Comparison of ENCODE assay signal across 8 cellular contexts in genomic region chr11:64299847-64300648, GRCh38. TPM values are rescaled to one million over a fixed set of nuclear protein-coding genes. Genes with fewer than 3 reads are reported as not detected.
DNase-seq lines count a peak whose midpoint lies in the region; ATAC-seq and TF ChIP-seq lines count a peak whose summit lies in the region.

A gene with protein sequence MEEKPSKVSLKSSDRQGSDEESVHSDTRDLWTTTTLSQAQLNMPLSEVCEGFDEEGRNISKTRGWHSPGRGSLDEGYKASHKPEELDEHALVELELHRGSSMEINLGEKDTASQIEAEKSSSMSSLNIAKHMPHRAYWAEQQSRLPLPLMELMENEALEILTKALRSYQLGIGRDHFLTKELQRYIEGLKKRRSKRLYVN (plus strand): TSS chr11:64300358. CDS start chr11:64300411, 53 bp downstream.

- WGBS in GM23248 (ENCODE audit: low coverage in 1 of 2, low lambda C conversion rate in 2 of 2, missing lambda C conversion rate in 2 of 2), 2 experiments: 5% methylated on average over 40 to 54 of the region's 54 CpGs
- 0% methylated on average over 4 to 6 of the region's 54 CpGs for WGBS in gastroesophageal sphincter (ENCODE audit: low coverage in 1 of 2), 2 donors
- WGBS in sigmoid colon, 2 donors: 1 to 5% methylated on average over 54 of the region's 54 CpGs

- H3K4me2 ChIP-seq in GM23248 (ENCODE audit: unreplicated experiment): peak within 1 kb of the TSS; percentile 85

- no peaks in the 10 kb centered on the region for H3K36me3 ChIP-seq in GM23248 (ENCODE audit: low read depth)
- H3K36me3 ChIP-seq in WERI-Rb-1: no peaks in the 10 kb centered on the region
- H3K36me3 ChIP-seq in gastroesophageal sphincter: no peaks in the 10 kb centered on the region
- no peaks in the 10 kb centered on the region for H3K36me3 ChIP-seq in sigmoid colon

- no peak for TF ChIP-seq POLR2A in gastroesophageal sphincter (IDR thresholded peaks at IDR 0.05)
- no peak for TF ChIP-seq POLR2A in sigmoid colon (IDR thresholded peaks at IDR 0.05)

- 0 out of 2 replicates have a peak, but pooled peaks cover 11% of the 10 kb centered on the region for H3F3A ChIP-seq in GM23248 (ENCODE audit: insufficient read depth)

- ATAC-seq in gastroesophageal sphincter (no peak), foreskin keratinocyte (no peak)

- no peaks in the 10 kb centered on the region for H3K79me2 ChIP-seq in GM23248 (ENCODE audit: insufficient read depth)

- H3K4me1 ChIP-seq in GM23248 (ENCODE audit: insufficient read depth) (peaks cover 7% of the 10 kb centered on the region; the same call in 1 of the 2 replicates), gastroesophageal sphincter (peaks cover 0 to 51% (median 17%) of the 10 kb centered on the region in 3 donors), sigmoid colon (peaks cover 0 to 39% (median 36%) of the 10 kb centered on the region in 4 donors), foreskin keratinocyte (no peaks in the 10 kb centered on the region)

- H3K27ac ChIP-seq in GM23248: no peak within 1 kb of the TSS
- no peak within 1 kb of the TSS for H3K27ac ChIP-seq in WERI-Rb-1
- peak within 1 kb of the TSS in 2 of 4 donors; percentile 55 to 64 for H3K27ac ChIP-seq in gastroesophageal sphincter
- peak within 1 kb of the TSS in 2 of 4 donors; percentile 20 to 49 for H3K27ac ChIP-seq in sigmoid colon
- no peak within 1 kb of the TSS for H3K27ac ChIP-seq in foreskin keratinocyte

- intact Hi-C loops in sigmoid colon (cut with DNase I): loop anchor here (5.0 kb wide), 1 partner anchor 53 kb away; the partner anchor contains the start of gene PPP1R14B

- peak within 1 kb of the TSS; percentile 80 for H2AFZ ChIP-seq in GM23248

- DNase-seq in GM23248 (peak; percentile 31), WERI-Rb-1 (no peak), sigmoid colon (no peak), NCI-H1417 treated with DMSO at 0.1 percent for 48 hours (lab: John Stamatoyannopoulos, UW) (no peak), foreskin keratinocyte (no peak), HCEC 1CT (no peak), dedifferentiated amniotic fluid mesenchymal stem cell (ENCODE audit: extremely low spot score) (no peak)

- in situ Hi-C loops in GM23248 (cut with MboI): no loop called here

- H3K9ac ChIP-seq in GM23248: peak within 1 kb of the TSS; percentile 52

- no peaks in the 10 kb centered on the region for H4K20me1 ChIP-seq in GM23248 (ENCODE audit: insufficient read depth)

- H3K9me2 ChIP-seq in GM23248 (ENCODE audit: insufficient read depth): no peaks in the 10 kb centered on the region

- no peak for TF ChIP-seq CTCF in WERI-Rb-1 (IDR thresholded peaks at IDR 0.05; ENCODE audit: low read depth, low read length)
- no peak for TF ChIP-seq CTCF in gastroesophageal sphincter (IDR thresholded peaks at IDR 0.05)
- TF ChIP-seq CTCF in sigmoid colon (IDR thresholded peaks at IDR 0.05): no peak
- no peak for TF ChIP-seq CTCF in foreskin keratinocyte (conservative IDR thresholded peaks at IDR 0.05)

- no peaks in the 10 kb centered on the region for H3K9me3 ChIP-seq in GM23248 (ENCODE audit: low read depth)
- H3K9me3 ChIP-seq in WERI-Rb-1 (ENCODE audit: severe bottlenecking): no peaks in the 10 kb centered on the region
- H3K9me3 ChIP-seq in gastroesophageal sphincter: no peaks in the 10 kb centered on the region
- no peaks in the 10 kb centered on the region for H3K9me3 ChIP-seq in sigmoid colon

- peak within 1 kb of the TSS; percentile 71 for H3K4me3 ChIP-seq in GM23248
- H3K4me3 ChIP-seq in WERI-Rb-1 (ENCODE audit: low read depth, low read length): peak within 1 kb of the TSS; percentile 37
- H3K4me3 ChIP-seq in gastroesophageal sphincter: peak within 1 kb of the TSS; percentile 17 to 53
- H3K4me3 ChIP-seq in sigmoid colon: peak within 1 kb of the TSS; percentile 24 to 52 (median 43)

- H3K27me3 ChIP-seq in GM23248 (replicated peaks; ENCODE audit: insufficient read depth): peaks cover 4% of the 10 kb centered on the region; the same call in 1 of the 2 replicates
- no peaks in the 10 kb centered on the region for H3K27me3 ChIP-seq in WERI-Rb-1 (ENCODE audit: insufficient read depth, low read depth, severe bottlenecking)
- H3K27me3 ChIP-seq in gastroesophageal sphincter: peaks cover 82% of the 10 kb centered on the region
- peaks cover 38 to 85% (median 70%) of the 10 kb centered on the region in 3 donors for H3K27me3 ChIP-seq in sigmoid colon
- H3K27me3 ChIP-seq in foreskin keratinocyte: peaks cover 58% of the 10 kb centered on the region

- TF ChIP-seq EP300 in gastroesophageal sphincter (IDR thresholded peaks at IDR 0.05) (no peak), sigmoid colon (IDR thresholded peaks at IDR 0.05) (no peak)

RNA-seq across cellular contexts. Expression of the gene that starts here (rescaled TPM):
- total RNA-seq in GM23248 (2014; rRNA removed; shearing (Covaris generic)): not detected in 2 replicates
- polyA plus RNA-seq in GM23248 (2016; fragmentation: Nextera tagmentation; extraction: Ambion mirVana) (not detected in 2 replicates), sigmoid colon (1 to 10 TPM in 2 of 3 donors, not detected in 1; 1.1 to 1.4 TPM), foreskin keratinocyte (0.80 and 1.1 TPM in 2 replicates)
- total RNA-seq in gastroesophageal sphincter (not detected), sigmoid colon (not detected), foreskin keratinocyte (0.44 and 0.46 TPM in 2 replicates)

Comparison
In these comparisons a context has a peak if more than half of its experiments do, and no peak if none do; other contexts are left out.
1. Peak in DNase-seq, H3K4me3 ChIP-seq, H3K9ac ChIP-seq and H3K4me2 ChIP-seq in GM23248; RNA of the gene not detected or under 1 TPM.